14 cellular contexts compared by ENCODE assay signal in the genomic region with DNA sequence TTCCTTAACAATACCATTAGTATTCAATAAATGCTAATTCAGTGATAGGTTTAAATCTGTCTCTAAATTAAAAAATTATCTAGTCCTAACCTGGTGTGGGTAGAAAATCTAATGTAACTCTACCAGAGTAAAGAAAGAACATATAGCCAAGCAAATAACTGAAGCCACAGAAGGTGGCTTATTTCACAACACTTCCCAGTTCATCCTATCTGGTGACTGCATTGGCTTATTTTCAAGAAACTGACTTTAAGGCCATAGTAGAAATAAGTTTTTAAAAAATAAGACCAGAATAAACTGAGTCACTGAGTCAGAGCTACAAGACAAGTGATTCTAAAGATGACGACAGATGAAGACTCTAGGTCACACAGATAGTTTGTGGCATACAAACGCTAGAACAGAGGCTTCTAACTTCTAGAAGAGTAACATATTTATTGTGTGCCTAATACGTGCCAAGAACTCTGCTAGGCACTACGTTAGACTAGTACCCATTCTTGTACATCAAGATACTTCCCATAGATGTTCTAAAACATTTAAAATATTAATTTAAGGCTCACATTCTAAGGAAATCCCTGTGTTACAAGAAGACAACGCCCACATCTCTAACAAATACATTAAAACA.
"Had no signal": no experiment of that assay in that cellular context is flagged by ENCODE, and none has a peak within 500 bp of the region (broad histone marks: within the 10 kb centered on the region; RNA-seq: fewer than 3 reads in every experiment).

No MANE protein-coding gene starts in this region.

- H3K27ac ChIP-seq: foreskin keratinocyte, tibial nerve had no signal

- H3K27ac Mint-ChIP-seq: activated naive CD4-positive, alpha-beta T cell treated with anti-CD3 and anti-CD28 coated beads for 36 hours; activated T-helper 17 cell treated with anti-CD3 and anti-CD28 coated beads, Interleukin-2, amount 50 U/mL, for 72 hours; endodermal cell; natural killer cell treated with Interleukin-12 subunit alpha and Interleukin-12 subunit beta and Interleukin-15 and Interleukin-18, amount 100 ng/mL, for 72 hours; stimulated activated memory B cell treated with anti-CD40 and anti-IgM and Interleukin-4, amounts not matched to agents 10 μg/mL and 1 μg/mL and 100 μg/mL, for 72 hours had no signal

- H3K27me3 ChIP-seq: dorsolateral prefrontal cortex, foreskin keratinocyte, tibial nerve had no signal

- H3K4me3 Mint-ChIP-seq: activated naive CD4-positive, alpha-beta T cell treated with anti-CD3 and anti-CD28 coated beads for 36 hours; activated T-helper 17 cell treated with anti-CD3 and anti-CD28 coated beads, Interleukin-2, amount 50 U/mL, for 72 hours; endodermal cell; immature natural killer cell; natural killer cell treated with Interleukin-12 subunit alpha and Interleukin-12 subunit beta and Interleukin-15 and Interleukin-18, amount 100 ng/mL, for 72 hours; stimulated activated memory B cell treated with anti-CD40 and anti-IgM and Interleukin-4, amounts not matched to agents 10 μg/mL and 1 μg/mL and 100 μg/mL, for 72 hours had no signal

- H3K9me3 Mint-ChIP-seq: activated naive CD4-positive, alpha-beta T cell treated with anti-CD3 and anti-CD28 coated beads for 36 hours; activated T-helper 17 cell treated with anti-CD3 and anti-CD28 coated beads, Interleukin-2, amount 50 U/mL, for 72 hours; endodermal cell; immature natural killer cell; natural killer cell treated with Interleukin-12 subunit alpha and Interleukin-12 subunit beta and Interleukin-15 and Interleukin-18, amount 100 ng/mL, for 72 hours; stimulated activated memory B cell treated with anti-CD40 and anti-IgM and Interleukin-4, amounts not matched to agents 10 μg/mL and 1 μg/mL and 100 μg/mL, for 72 hours had no signal

- ATAC-seq: activated T-helper 17 cell treated with anti-CD3 and anti-CD28 coated beads, Interleukin-2, amount 50 U/mL, for 72 hours; foreskin keratinocyte; natural killer cell treated with Interleukin-12 subunit alpha and Interleukin-12 subunit beta and Interleukin-15 and Interleukin-18, amount 100 ng/mL, for 72 hours; stimulated activated memory B cell treated with anti-CD40 and anti-IgM and Interleukin-4, amounts not matched to agents 10 μg/mL and 1 μg/mL and 100 μg/mL, for 72 hours had no signal

- DNase-seq: activated CD4-positive, alpha-beta T cell treated with anti-CD3 and anti-CD28 coated beads, Interleukin-2, amount 50 U/mL, for 1 hour; activated naive CD4-positive, alpha-beta T cell treated with anti-CD3 and anti-CD28 coated beads for 36 hours; dorsolateral prefrontal cortex; endodermal cell; foreskin keratinocyte; immature natural killer cell; mesendoderm; nucleus accumbens; retina; stimulated activated CD4-positive, alpha-beta T cell treated with anti-CD3 and anti-CD28 coated beads, Interleukin-2, amount 100 ng/mL, for 48 hours had no signal

- H3K4me1 ChIP-seq: foreskin keratinocyte had no signal

- H3K27me3 Mint-ChIP-seq: activated T-helper 17 cell treated with anti-CD3 and anti-CD28 coated beads, Interleukin-2, amount 50 U/mL, for 72 hours; natural killer cell treated with Interleukin-12 subunit alpha and Interleukin-12 subunit beta and Interleukin-15 and Interleukin-18, amount 100 ng/mL, for 72 hours; stimulated activated memory B cell treated with anti-CD40 and anti-IgM and Interleukin-4, amounts not matched to agents 10 μg/mL and 1 μg/mL and 100 μg/mL, for 72 hours had no signal

- H3K9me3 ChIP-seq: tibial nerve had no signal

- H3K4me3 ChIP-seq: dorsolateral prefrontal cortex, tibial nerve had no signal
